Comparison of ENCODE assay signal across 1 cellular context in the genomic region with DNA sequence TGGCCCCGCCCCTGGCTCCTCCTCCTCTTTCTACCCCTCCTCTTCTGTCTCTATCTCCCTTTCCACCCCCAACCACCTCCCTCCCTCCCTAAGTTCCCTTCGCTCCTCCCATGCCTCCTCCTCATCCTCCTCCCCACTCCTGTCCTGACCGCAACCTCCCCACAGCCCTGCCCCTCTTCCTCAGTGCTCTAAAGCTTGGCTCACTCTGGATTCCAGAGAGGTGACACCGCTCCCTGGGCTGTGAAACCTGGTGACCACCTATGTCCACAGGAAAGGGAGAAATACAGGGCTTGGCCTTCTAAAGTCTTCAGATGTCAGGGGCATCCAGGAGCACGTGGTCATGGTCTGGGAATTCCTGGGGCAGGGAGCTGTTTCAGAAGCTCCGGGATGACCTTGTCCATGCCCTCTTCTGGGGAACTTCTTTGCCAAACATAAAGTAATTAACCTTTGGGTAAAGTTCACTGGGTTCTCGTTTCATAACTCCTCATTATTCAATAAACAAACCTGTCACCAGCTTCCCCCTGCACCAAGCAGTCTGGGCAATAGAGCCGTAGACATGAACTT.
TF ChIP-seq lines count a peak whose summit lies in the region.

No MANE protein-coding gene starts in this region.

TF ChIP-seq in HepG2, 621 proteins besides CTCF, POLR2A, EP300 and RAD21 (continued from another document and continues in another):
- TF ChIP-seq, protein P1, sequence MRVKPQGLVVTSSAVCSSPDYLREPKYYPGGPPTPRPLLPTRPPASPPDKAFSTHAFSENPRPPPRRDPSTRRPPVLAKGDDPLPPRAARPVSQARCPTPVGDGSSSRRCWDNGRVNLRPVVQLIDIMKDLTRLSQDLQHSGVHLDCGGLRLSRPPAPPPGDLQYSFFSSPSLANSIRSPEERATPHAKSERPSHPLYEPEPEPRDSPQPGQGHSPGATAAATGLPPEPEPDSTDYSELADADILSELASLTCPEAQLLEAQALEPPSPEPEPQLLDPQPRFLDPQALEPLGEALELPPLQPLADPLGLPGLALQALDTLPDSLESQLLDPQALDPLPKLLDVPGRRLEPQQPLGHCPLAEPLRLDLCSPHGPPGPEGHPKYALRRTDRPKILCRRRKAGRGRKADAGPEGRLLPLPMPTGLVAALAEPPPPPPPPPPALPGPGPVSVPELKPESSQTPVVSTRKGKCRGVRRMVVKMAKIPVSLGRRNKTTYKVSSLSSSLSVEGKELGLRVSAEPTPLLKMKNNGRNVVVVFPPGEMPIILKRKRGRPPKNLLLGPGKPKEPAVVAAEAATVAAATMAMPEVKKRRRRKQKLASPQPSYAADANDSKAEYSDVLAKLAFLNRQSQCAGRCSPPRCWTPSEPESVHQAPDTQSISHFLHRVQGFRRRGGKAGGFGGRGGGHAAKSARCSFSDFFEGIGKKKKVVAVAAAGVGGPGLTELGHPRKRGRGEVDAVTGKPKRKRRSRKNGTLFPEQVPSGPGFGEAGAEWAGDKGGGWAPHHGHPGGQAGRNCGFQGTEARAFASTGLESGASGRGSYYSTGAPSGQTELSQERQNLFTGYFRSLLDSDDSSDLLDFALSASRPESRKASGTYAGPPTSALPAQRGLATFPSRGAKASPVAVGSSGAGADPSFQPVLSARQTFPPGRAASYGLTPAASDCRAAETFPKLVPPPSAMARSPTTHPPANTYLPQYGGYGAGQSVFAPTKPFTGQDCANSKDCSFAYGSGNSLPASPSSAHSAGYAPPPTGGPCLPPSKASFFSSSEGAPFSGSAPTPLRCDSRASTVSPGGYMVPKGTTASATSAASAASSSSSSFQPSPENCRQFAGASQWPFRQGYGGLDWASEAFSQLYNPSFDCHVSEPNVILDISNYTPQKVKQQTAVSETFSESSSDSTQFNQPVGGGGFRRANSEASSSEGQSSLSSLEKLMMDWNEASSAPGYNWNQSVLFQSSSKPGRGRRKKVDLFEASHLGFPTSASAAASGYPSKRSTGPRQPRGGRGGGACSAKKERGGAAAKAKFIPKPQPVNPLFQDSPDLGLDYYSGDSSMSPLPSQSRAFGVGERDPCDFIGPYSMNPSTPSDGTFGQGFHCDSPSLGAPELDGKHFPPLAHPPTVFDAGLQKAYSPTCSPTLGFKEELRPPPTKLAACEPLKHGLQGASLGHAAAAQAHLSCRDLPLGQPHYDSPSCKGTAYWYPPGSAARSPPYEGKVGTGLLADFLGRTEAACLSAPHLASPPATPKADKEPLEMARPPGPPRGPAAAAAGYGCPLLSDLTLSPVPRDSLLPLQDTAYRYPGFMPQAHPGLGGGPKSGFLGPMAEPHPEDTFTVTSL (CRISPR knock-in tag; IDR thresholded peaks at IDR 0.05; ENCODE audit: borderline replicate concordance): peak; percentile 84; the same call in 1 of the 2 replicates
- TF ChIP-seq CENPX (CRISPR knock-in tag; IDR thresholded peaks at IDR 0.05) (no peak), ZNF234 (CRISPR knock-in tag; conservative IDR thresholded peaks at IDR 0.05) (no peak), ZNF569 (CRISPR knock-in tag; IDR thresholded peaks at IDR 0.05; ENCODE audit: borderline replicate concordance) (no peak), ZNF75D (CRISPR knock-in tag; IDR thresholded peaks at IDR 0.05; ENCODE audit: borderline replicate concordance) (no peak), ZNF431 (CRISPR knock-in tag; IDR thresholded peaks at IDR 0.05; ENCODE audit: borderline replicate concordance, low read depth) (no peak), NCOA2 (CRISPR knock-in tag; IDR thresholded peaks at IDR 0.05) (peak; percentile 68; the same call in 1 of the 2 replicates), ZNF792 (CRISPR knock-in tag; IDR thresholded peaks at IDR 0.05) (no peak), ZNF83 (CRISPR knock-in tag; IDR thresholded peaks at IDR 0.05; ENCODE audit: borderline replicate concordance) (no peak), MIER3 (CRISPR knock-in tag; IDR thresholded peaks at IDR 0.05; ENCODE audit: borderline replicate concordance) (0 out of 2 replicates have a peak, but pooled peaks have one; percentile 36), ZMYM2 (CRISPR knock-in tag; IDR thresholded peaks at IDR 0.05) (no peak), KDM4B (CRISPR knock-in tag; IDR thresholded peaks at IDR 0.05) (no peak), GATAD1 (CRISPR knock-in tag; IDR thresholded peaks at IDR 0.05) (no peak), HOXA3 (CRISPR knock-in tag; IDR thresholded peaks at IDR 0.05) (no peak; the same call in 1 of the 2 replicates), ZNF468 (CRISPR knock-in tag; IDR thresholded peaks at IDR 0.05) (no peak), GATAD2A (CRISPR knock-in tag; IDR thresholded peaks at IDR 0.05) (peak; percentile 68), HMG20A (CRISPR knock-in tag; IDR thresholded peaks at IDR 0.05; ENCODE audit: borderline replicate concordance) (peak; percentile 44; the same call in 1 of the 2 replicates), ZNF550 (CRISPR knock-in tag; IDR thresholded peaks at IDR 0.05; ENCODE audit: borderline replicate concordance) (no peak), PAF1 (CRISPR knock-in tag; IDR thresholded peaks at IDR 0.05) (no peak), HNF4A (CRISPR knock-in tag; IDR thresholded peaks at IDR 0.05) (peak; percentile 92), BRD4 (CRISPR knock-in tag; IDR thresholded peaks at IDR 0.05) (no peak), MAFK (conservative IDR thresholded peaks at IDR 0.05 in 1 of 2, IDR thresholded peaks at IDR 0.05 in 1 of 2; ENCODE audit: low read length in 2 of 2) (no peak), ATF7 (IDR thresholded peaks at IDR 0.05) (no peak), ATF7 (CRISPR knock-in tag; IDR thresholded peaks at IDR 0.05) (0 out of 2 replicates have a peak, but pooled peaks have one; percentile 45), ZNF607 (CRISPR knock-in tag; IDR thresholded peaks at IDR 0.05; ENCODE audit: borderline replicate concordance) (no peak)
- TF ChIP-seq, protein P2, sequence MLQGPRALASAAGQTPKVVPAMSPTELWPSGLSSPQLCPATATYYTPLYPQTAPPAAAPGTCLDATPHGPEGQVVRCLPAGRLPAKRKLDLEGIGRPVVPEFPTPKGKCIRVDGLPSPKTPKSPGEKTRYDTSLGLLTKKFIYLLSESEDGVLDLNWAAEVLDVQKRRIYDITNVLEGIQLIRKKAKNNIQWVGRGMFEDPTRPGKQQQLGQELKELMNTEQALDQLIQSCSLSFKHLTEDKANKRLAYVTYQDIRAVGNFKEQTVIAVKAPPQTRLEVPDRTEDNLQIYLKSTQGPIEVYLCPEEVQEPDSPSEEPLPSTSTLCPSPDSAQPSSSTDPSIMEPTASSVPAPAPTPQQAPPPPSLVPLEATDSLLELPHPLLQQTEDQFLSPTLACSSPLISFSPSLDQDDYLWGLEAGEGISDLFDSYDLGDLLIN (CRISPR knock-in tag; IDR thresholded peaks at IDR 0.05; ENCODE audit: borderline replicate concordance): no peak
- TF ChIP-seq, protein P3, sequence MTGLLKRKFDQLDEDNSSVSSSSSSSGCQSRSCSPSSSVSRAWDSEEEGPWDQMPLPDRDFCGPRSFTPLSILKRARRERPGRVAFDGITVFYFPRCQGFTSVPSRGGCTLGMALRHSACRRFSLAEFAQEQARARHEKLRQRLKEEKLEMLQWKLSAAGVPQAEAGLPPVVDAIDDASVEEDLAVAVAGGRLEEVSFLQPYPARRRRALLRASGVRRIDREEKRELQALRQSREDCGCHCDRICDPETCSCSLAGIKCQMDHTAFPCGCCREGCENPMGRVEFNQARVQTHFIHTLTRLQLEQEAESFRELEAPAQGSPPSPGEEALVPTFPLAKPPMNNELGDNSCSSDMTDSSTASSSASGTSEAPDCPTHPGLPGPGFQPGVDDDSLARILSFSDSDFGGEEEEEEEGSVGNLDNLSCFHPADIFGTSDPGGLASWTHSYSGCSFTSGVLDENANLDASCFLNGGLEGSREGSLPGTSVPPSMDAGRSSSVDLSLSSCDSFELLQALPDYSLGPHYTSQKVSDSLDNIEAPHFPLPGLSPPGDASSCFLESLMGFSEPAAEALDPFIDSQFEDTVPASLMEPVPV (CRISPR knock-in tag; IDR thresholded peaks at IDR 0.05): no peak
- TF ChIP-seq, protein P4, sequence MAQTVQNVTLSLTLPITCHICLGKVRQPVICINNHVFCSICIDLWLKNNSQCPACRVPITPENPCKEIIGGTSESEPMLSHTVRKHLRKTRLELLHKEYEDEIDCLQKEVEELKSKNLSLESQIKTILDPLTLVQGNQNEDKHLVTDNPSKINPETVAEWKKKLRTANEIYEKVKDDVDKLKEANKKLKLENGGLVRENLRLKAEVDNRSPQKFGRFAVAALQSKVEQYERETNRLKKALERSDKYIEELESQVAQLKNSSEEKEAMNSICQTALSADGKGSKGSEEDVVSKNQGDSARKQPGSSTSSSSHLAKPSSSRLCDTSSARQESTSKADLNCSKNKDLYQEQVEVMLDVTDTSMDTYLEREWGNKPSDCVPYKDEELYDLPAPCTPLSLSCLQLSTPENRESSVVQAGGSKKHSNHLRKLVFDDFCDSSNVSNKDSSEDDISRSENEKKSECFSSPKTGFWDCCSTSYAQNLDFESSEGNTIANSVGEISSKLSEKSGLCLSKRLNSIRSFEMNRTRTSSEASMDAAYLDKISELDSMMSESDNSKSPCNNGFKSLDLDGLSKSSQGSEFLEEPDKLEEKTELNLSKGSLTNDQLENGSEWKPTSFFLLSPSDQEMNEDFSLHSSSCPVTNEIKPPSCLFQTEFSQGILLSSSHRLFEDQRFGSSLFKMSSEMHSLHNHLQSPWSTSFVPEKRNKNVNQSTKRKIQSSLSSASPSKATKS (CRISPR knock-in tag; IDR thresholded peaks at IDR 0.05): no peak
- TF ChIP-seq, protein P5, sequence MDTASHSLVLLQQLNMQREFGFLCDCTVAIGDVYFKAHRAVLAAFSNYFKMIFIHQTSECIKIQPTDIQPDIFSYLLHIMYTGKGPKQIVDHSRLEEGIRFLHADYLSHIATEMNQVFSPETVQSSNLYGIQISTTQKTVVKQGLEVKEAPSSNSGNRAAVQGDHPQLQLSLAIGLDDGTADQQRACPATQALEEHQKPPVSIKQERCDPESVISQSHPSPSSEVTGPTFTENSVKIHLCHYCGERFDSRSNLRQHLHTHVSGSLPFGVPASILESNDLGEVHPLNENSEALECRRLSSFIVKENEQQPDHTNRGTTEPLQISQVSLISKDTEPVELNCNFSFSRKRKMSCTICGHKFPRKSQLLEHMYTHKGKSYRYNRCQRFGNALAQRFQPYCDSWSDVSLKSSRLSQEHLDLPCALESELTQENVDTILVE (CRISPR knock-in tag; IDR thresholded peaks at IDR 0.05): no peak
- TF ChIP-seq, protein P6, sequence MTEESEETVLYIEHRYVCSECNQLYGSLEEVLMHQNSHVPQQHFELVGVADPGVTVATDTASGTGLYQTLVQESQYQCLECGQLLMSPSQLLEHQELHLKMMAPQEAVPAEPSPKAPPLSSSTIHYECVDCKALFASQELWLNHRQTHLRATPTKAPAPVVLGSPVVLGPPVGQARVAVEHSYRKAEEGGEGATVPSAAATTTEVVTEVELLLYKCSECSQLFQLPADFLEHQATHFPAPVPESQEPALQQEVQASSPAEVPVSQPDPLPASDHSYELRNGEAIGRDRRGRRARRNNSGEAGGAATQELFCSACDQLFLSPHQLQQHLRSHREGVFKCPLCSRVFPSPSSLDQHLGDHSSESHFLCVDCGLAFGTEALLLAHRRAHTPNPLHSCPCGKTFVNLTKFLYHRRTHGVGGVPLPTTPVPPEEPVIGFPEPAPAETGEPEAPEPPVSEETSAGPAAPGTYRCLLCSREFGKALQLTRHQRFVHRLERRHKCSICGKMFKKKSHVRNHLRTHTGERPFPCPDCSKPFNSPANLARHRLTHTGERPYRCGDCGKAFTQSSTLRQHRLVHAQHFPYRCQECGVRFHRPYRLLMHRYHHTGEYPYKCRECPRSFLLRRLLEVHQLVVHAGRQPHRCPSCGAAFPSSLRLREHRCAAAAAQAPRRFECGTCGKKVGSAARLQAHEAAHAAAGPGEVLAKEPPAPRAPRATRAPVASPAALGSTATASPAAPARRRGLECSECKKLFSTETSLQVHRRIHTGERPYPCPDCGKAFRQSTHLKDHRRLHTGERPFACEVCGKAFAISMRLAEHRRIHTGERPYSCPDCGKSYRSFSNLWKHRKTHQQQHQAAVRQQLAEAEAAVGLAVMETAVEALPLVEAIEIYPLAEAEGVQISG (CRISPR knock-in tag; IDR thresholded peaks at IDR 0.05): no peak
- TF ChIP-seq, protein P7, sequence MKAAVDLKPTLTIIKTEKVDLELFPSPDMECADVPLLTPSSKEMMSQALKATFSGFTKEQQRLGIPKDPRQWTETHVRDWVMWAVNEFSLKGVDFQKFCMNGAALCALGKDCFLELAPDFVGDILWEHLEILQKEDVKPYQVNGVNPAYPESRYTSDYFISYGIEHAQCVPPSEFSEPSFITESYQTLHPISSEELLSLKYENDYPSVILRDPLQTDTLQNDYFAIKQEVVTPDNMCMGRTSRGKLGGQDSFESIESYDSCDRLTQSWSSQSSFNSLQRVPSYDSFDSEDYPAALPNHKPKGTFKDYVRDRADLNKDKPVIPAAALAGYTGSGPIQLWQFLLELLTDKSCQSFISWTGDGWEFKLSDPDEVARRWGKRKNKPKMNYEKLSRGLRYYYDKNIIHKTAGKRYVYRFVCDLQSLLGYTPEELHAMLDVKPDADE (CRISPR knock-in tag; IDR thresholded peaks at IDR 0.05): no peak
- TF ChIP-seq, protein P8, sequence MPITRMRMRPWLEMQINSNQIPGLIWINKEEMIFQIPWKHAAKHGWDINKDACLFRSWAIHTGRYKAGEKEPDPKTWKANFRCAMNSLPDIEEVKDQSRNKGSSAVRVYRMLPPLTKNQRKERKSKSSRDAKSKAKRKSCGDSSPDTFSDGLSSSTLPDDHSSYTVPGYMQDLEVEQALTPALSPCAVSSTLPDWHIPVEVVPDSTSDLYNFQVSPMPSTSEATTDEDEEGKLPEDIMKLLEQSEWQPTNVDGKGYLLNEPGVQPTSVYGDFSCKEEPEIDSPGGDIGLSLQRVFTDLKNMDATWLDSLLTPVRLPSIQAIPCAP (CRISPR knock-in tag; IDR thresholded peaks at IDR 0.05; ENCODE audit: low read depth): no peak
- TF ChIP-seq, protein P9, sequence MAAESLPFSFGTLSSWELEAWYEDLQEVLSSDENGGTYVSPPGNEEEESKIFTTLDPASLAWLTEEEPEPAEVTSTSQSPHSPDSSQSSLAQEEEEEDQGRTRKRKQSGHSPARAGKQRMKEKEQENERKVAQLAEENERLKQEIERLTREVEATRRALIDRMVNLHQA (CRISPR knock-in tag; IDR thresholded peaks at IDR 0.05): no peak
- TF ChIP-seq, protein P10, sequence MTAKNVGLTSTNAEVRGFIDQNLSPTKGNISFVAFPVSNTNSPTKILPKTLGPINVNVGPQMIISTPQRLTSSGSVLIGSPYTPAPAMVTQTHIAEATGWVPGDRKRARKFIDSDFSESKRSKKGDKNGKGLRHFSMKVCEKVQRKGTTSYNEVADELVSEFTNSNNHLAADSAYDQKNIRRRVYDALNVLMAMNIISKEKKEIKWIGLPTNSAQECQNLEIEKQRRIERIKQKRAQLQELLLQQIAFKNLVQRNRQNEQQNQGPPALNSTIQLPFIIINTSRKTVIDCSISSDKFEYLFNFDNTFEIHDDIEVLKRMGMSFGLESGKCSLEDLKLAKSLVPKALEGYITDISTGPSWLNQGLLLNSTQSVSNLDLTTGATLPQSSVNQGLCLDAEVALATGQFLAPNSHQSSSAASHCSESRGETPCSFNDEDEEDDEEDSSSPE (CRISPR knock-in tag; IDR thresholded peaks at IDR 0.05): 0 out of 2 replicates have a peak, but pooled peaks have one; percentile 12
